In the genomic region with DNA sequence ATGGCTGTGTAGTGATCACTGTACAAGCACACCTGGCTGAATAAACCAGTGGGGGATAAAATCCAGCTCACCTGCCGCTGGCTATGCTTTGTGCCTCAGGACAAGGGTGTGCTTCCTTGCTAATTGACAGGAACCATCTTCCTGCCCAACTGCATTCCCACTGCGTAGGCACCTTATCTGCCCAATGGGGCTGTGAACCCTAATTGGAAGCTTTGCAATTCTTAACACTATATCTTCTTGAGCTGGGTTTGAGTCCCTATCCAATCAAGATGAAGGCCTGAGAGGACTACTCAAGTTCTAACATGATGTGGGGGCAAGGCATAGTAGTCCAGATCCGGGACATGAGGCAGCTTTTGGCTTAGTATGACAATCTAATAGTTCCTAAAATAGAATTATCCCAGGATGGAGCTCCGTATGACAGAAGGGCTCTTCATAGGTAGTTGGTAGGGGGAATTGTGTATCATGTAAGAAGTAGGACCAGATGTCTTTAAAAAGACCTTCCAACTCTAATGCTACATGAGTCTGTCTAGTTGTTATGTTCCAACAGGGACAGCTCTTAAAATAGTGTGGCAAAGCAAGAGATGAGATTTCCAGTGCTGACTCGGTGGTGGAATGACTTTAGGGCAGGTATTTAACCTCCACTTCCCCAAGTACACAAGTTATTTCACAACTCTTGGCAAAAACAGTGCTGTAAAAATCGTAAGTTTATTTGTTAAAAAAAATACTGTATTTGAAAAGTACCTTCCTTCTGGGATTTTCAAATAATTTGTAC, we compare ENCODE assay signal across 11 cellular contexts. TPM values are rescaled to one million over a fixed set of nuclear protein-coding genes. Genes with fewer than 3 reads are reported as not detected.
A peak's percentile ranks its signal among the peaks of the same experiment; 100 is the strongest.
DNase-seq lines count a peak whose midpoint lies in the region; ATAC-seq and TF ChIP-seq lines count a peak whose summit lies in the region.
"Had no signal": no experiment of that assay in that cellular context is flagged by ENCODE, and none has a peak within 500 bp of the region (broad histone marks: within the 10 kb centered on the region; RNA-seq: fewer than 3 reads in every experiment).

No MANE protein-coding gene starts in this region.

- H3K36me3 ChIP-seq in left ventricle myocardium inferior: peaks cover 12% of the 10 kb centered on the region
- peaks cover 0 to 18% of the 10 kb centered on the region in 2 donors for H3K36me3 ChIP-seq in vagina

- intact Hi-C loops in left ventricle myocardium inferior (cut with micrococcal nuclease): no loop called here
- intact Hi-C loops in left cardiac atrium (cut with DNase I): loop anchor here in 1 of 2 donors (5.0 kb wide), 1 partner anchor 42 kb away; a partner anchor contains a TSS
- intact Hi-C loops in vagina (cut with DNase I): loop anchor here (10.0 kb wide), 1 partner anchor 60 kb away; no protein-coding TSS in a partner anchor

- TF ChIP-seq CTCF in left ventricle myocardium inferior (IDR thresholded peaks at IDR 0.05; ENCODE audit: borderline replicate concordance) (no peak), vagina (IDR thresholded peaks at IDR 0.05) (no peak)

- H3K4me3 ChIP-seq in left ventricle myocardium inferior (peak overlapping the region; percentile 82), vagina (peak overlapping the region in 1 of 2 donors; percentile 76)
- H3K4me3 ChIP-seq: BLaER1, GM12878 had no signal

- no peak for TF ChIP-seq POLR2A in vagina (IDR thresholded peaks at IDR 0.05)

- H3K4me1 ChIP-seq in left ventricle myocardium inferior (peaks cover 87% of the 10 kb centered on the region), vagina (peaks cover 77% of the 10 kb centered on the region)

- H3K27ac ChIP-seq in left ventricle myocardium inferior (replicated peaks) (peak overlapping the region; percentile 92), vagina (peak overlapping the region; percentile 90)
- H3K27ac ChIP-seq: BLaER1 had no signal

- ATAC-seq in left cardiac atrium (no peak), GM21786 (IDR thresholded peaks at IDR 0.05; ENCODE audit: unreplicated experiment) (no peak)
- ATAC-seq: activated CD8-positive, alpha-beta memory T cell treated with anti-CD3 and anti-CD28 coated beads, Interleukin-2, amount 10 ng/mL, durations not matched to agents 7 days and 5 days; GM12878 had no signal

- H3K9me3 ChIP-seq in left ventricle myocardium inferior (replicated peaks): no peaks in the 10 kb centered on the region
- no peaks in the 10 kb centered on the region for H3K9me3 ChIP-seq in vagina
- H3K9me3 ChIP-seq: BLaER1 had no signal

- H3K27me3 ChIP-seq in left ventricle myocardium inferior (ENCODE audit: low read depth) (no peaks in the 10 kb centered on the region), vagina (no peaks in the 10 kb centered on the region)
- H3K27me3 ChIP-seq: BLaER1 had no signal

- DNase-seq in left ventricle myocardium inferior (no peak), left cardiac atrium (no peak), iris pigment epithelial cell (ENCODE audit: low read depth) (peak; percentile 72), vagina (ENCODE audit: extremely low spot score in 2 of 2) (no peak), iPS-NIHi7 (ENCODE audit: extremely low spot score) (no peak)
- DNase-seq: activated CD8-positive, alpha-beta memory T cell treated with anti-CD3 and anti-CD28 coated beads, Interleukin-2, amount 10 ng/mL, durations not matched to agents 7 days and 5 days; cortex of kidney; NCI-H1694 treated with DMSO at 0.1 percent for 48 hours had no signal

RNA-seq across cellular contexts. Expression of a gene that starts 2.3 kb away (rescaled TPM):
- 10.1 TPM for total RNA-seq in left ventricle myocardium inferior
- total RNA-seq in left cardiac atrium: 10 to 100 TPM; 12.7 to 14.9 TPM
- 22.6 TPM for total RNA-seq in vagina

RNA-seq across cellular contexts. Expression of a gene that starts 7.1 kb away (rescaled TPM):
- total RNA-seq in left ventricle myocardium inferior: 25.1 TPM
- 10 to 100 TPM; 21.3 to 22.4 TPM for total RNA-seq in left cardiac atrium
- 12.0 TPM for total RNA-seq in vagina

RNA-seq across cellular contexts. Expression of a gene that starts 9.2 kb away (rescaled TPM):
- total RNA-seq in left ventricle myocardium inferior: 89.2 TPM
- total RNA-seq in left cardiac atrium: 10 to 100 TPM; 86.5 to 97.1 TPM
- total RNA-seq in vagina: 107 TPM

RNA-seq across cellular contexts. Expression of a gene that starts 11.2 kb away (rescaled TPM):
- total RNA-seq in left ventricle myocardium inferior: 32.1 TPM
- 10 to 100 TPM; 26.6 to 32.3 TPM for total RNA-seq in left cardiac atrium
- 94.8 TPM for total RNA-seq in vagina

RNA-seq across cellular contexts. Expression of a gene that starts 20.5 kb away (rescaled TPM):
- total RNA-seq in left ventricle myocardium inferior (47.3 TPM), left cardiac atrium (10 to 100 TPM; 84.7 to 91.4 TPM), vagina (42.5 TPM)
